In the genomic region with DNA sequence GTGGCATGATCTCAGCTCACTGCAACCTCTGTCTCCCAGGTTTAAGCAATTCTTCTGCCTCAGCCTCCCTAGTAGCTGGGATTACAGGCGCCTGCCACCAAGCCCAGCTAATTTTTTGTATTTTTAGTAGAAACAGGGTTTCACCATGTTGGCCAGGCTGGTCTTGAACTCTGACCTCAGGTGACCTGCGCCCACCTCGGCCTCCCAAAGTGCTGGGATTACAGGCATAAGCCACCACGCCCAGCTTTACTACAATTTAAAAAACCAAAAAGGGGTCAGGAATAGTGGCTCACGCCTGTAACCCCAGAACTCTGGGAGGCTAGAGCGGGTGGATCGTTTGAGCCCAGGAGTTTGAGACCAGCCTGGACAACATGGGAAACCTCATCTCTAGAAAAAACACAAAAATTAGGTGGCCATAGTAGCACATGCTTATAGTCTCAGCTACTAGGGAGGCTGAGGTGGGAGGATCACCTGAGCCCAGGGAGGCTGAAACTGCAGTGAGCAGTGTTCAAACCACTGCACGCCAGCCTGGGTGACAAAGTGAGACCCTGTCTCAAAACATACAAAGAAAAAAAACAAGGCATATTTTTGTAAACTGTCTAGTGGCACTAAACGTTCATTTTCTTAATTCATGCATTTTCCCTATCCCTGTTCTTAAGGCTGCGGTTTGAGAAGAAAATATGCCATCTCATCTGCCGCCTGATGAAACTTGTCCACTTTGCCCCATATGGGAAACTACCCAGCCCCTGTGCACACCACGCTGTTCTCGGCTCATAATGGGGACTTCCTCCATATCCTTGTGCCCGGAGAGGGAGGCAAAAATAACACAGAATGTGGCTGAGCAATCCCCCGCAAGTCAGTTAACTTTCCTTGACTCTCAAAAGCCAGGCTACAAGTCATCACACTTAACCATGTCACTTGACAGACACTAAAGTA, we compare ENCODE assay signal across 10 cellular contexts. TPM values are rescaled to one million over a fixed set of nuclear protein-coding genes. Genes with fewer than 3 reads are reported as not detected.
DNase-seq lines count a peak whose midpoint lies in the region; ATAC-seq and TF ChIP-seq lines count a peak whose summit lies in the region.
"Had no signal": no experiment of that assay in that cellular context is flagged by ENCODE, and none has a peak within 500 bp of the region (broad histone marks: within the 10 kb centered on the region; RNA-seq: fewer than 3 reads in every experiment).

No MANE protein-coding gene starts in this region.

- H3K9me3 ChIP-seq in right cardiac atrium (ENCODE audit: control insufficient read depth, low read length) (no peaks in the 10 kb centered on the region), heart left ventricle (no peaks in the 10 kb centered on the region), left lung (no peaks in the 10 kb centered on the region), vagina (no peaks in the 10 kb centered on the region)
- H3K9me3 ChIP-seq: right lobe of liver had no signal

- H3K36me3 Mint-ChIP-seq in activated T-helper 1 cell treated with anti-CD3 and anti-CD28 coated beads, Interleukin-12 subunit alpha, Interleukin-12 subunit beta, Interleukin-2, Interleukin-4 antibody, amounts not matched to agents 30 ng/mL and 10 ng/mL and 1 ng/mL, durations not matched to agents 14 hours and 24 hours and 36 hours (ENCODE audit: low read depth), result peaks cover 25% of the 10 kb centered on the region

- H3K9me3 Mint-ChIP-seq in activated T-helper 1 cell treated with anti-CD3 and anti-CD28 coated beads, Interleukin-12 subunit alpha, Interleukin-12 subunit beta, Interleukin-2, Interleukin-4 antibody, amounts not matched to agents 30 ng/mL and 10 ng/mL and 1 ng/mL, durations not matched to agents 14 hours and 24 hours and 36 hours, result no peaks in the 10 kb centered on the region

- H3K27ac ChIP-seq in right cardiac atrium (ENCODE audit: low read length), result no peak overlapping the region
- peak overlapping the region in 4 of 12 donors; percentile 9 to 86 (median 28) for H3K27ac ChIP-seq in heart left ventricle
- H3K27ac ChIP-seq in left lung, result peak overlapping the region; percentile 26 to 97
- H3K27ac ChIP-seq in vagina, result peak overlapping the region; percentile 35
- H3K27ac ChIP-seq: right lobe of liver had no signal

- H3K27me3 Mint-ChIP-seq in activated T-helper 1 cell treated with anti-CD3 and anti-CD28 coated beads, Interleukin-12 subunit alpha, Interleukin-12 subunit beta, Interleukin-2, Interleukin-4 antibody, amounts not matched to agents 30 ng/mL and 10 ng/mL and 1 ng/mL, durations not matched to agents 14 hours and 24 hours and 36 hours (ENCODE audit: insufficient read depth), result no peaks in the 10 kb centered on the region

- DNase-seq in right cardiac atrium (no peak), heart left ventricle (no peak), left lung (peak; percentile 58 to 67), vagina (ENCODE audit: extremely low spot score in 2 of 2) (no peak), NCI-H128 (lab: John Stamatoyannopoulos, UW; ENCODE audit: unreplicated experiment) (no peak)
- DNase-seq in activated T-helper 1 cell treated with anti-CD3 and anti-CD28 coated beads, Interleukin-12 subunit alpha, Interleukin-12 subunit beta, Interleukin-2, Interleukin-4 antibody, amounts not matched to agents 30 ng/mL and 10 ng/mL and 1 ng/mL, durations not matched to agents 14 hours and 24 hours and 36 hours (ENCODE audit: low spot score), result no peak
- DNase-seq: Calu3, right lobe of liver had no signal

- H3K36me3 ChIP-seq in heart left ventricle (peaks cover 0 to 41% (median 33%) of the 10 kb centered on the region in 9 donors), left lung (peaks cover 0 to 44% of the 10 kb centered on the region in 2 donors), vagina (peaks cover 0 to 22% of the 10 kb centered on the region in 2 donors)

- H3K4me3 Mint-ChIP-seq in activated T-helper 1 cell treated with anti-CD3 and anti-CD28 coated beads, Interleukin-12 subunit alpha, Interleukin-12 subunit beta, Interleukin-2, Interleukin-4 antibody, amounts not matched to agents 30 ng/mL and 10 ng/mL and 1 ng/mL, durations not matched to agents 14 hours and 24 hours and 36 hours, result peak overlapping the region; percentile 99

- WGBS in right cardiac atrium, result 66% methylated on average over 15 of the region's 15 CpGs
- 70 to 76% (median 75%) methylated on average over 15 of the region's 15 CpGs for WGBS in heart left ventricle, 4 donors

- ATAC-seq in right cardiac atrium, result no peak
- ATAC-seq in heart left ventricle, result no peak
- ATAC-seq in left lung, result peak; percentile 6
- no peak for ATAC-seq in GM18909 (IDR thresholded peaks at IDR 0.05; ENCODE audit: poor library complexity, unreplicated experiment)
- no peak for ATAC-seq in HG02763 (IDR thresholded peaks at IDR 0.05; ENCODE audit: unreplicated experiment)

- no peak for TF ChIP-seq CTCF in heart left ventricle (IDR thresholded peaks at IDR 0.05)
- TF ChIP-seq CTCF in left lung (IDR thresholded peaks at IDR 0.05), result no peak
- TF ChIP-seq CTCF in vagina (IDR thresholded peaks at IDR 0.05), result no peak

- TF ChIP-seq POLR2A in heart left ventricle (IDR thresholded peaks at IDR 0.05), result no peak
- TF ChIP-seq POLR2A in vagina (IDR thresholded peaks at IDR 0.05), result no peak

- H3K4me3 ChIP-seq in right cardiac atrium (ENCODE audit: low read length) (peak overlapping the region; percentile 14), heart left ventricle (peak overlapping the region in 6 of 12 donors; percentile 5 to 79 (median 27)), left lung (peak overlapping the region; percentile 3 to 94), vagina (peak overlapping the region; percentile 61 to 90)
- H3K4me3 ChIP-seq: right lobe of liver had no signal

- H3K27me3 ChIP-seq in right cardiac atrium (ENCODE audit: control insufficient read depth, insufficient read depth) (no peaks in the 10 kb centered on the region), heart left ventricle (no peaks in the 10 kb centered on the region), left lung (no peaks in the 10 kb centered on the region), vagina (no peaks in the 10 kb centered on the region)
- H3K27me3 ChIP-seq: right lobe of liver had no signal

- H3K4me1 ChIP-seq in right cardiac atrium (ENCODE audit: control insufficient read depth, insufficient read depth, low read length), result peaks cover 6% of the 10 kb centered on the region
- peaks cover 0 to 51% (median 27%) of the 10 kb centered on the region in 12 donors for H3K4me1 ChIP-seq in heart left ventricle
- H3K4me1 ChIP-seq in left lung, result peaks cover 19 to 57% of the 10 kb centered on the region in 2 donors
- peaks cover 42% of the 10 kb centered on the region for H3K4me1 ChIP-seq in vagina

- intact Hi-C loops in right cardiac atrium (cut with DNase I), result no loop called here
- intact Hi-C loops in heart left ventricle (cut with DNase I), result loop anchor here in 1 of 10 donors (10.0 kb wide), 1 partner anchor 47 kb away; a partner anchor contains a TSS
- intact Hi-C loops in activated T-helper 1 cell treated with anti-CD3 and anti-CD28 coated beads, Interleukin-12 subunit alpha, Interleukin-12 subunit beta, Interleukin-2, Interleukin-4 antibody, amounts not matched to agents 30 ng/mL and 10 ng/mL and 1 ng/mL, durations not matched to agents 14 hours and 24 hours and 36 hours (cut with micrococcal nuclease), result loop anchor here (10.0 kb wide), 2 partner anchors 103 to 357 kb away; a partner anchor contains a TSS
- intact Hi-C loops in left lung (cut with DNase I), result no loop called here
- intact Hi-C loops in vagina (cut with DNase I), result no loop called here

- peak overlapping the region; percentile 85 for H3K27ac Mint-ChIP-seq in activated T-helper 1 cell treated with anti-CD3 and anti-CD28 coated beads, Interleukin-12 subunit alpha, Interleukin-12 subunit beta, Interleukin-2, Interleukin-4 antibody, amounts not matched to agents 30 ng/mL and 10 ng/mL and 1 ng/mL, durations not matched to agents 14 hours and 24 hours and 36 hours

- peaks cover 54% of the 10 kb centered on the region for H3K4me1 Mint-ChIP-seq in activated T-helper 1 cell treated with anti-CD3 and anti-CD28 coated beads, Interleukin-12 subunit alpha, Interleukin-12 subunit beta, Interleukin-2, Interleukin-4 antibody, amounts not matched to agents 30 ng/mL and 10 ng/mL and 1 ng/mL, durations not matched to agents 14 hours and 24 hours and 36 hours (ENCODE audit: low read depth)

RNA-seq across cellular contexts. Expression of a gene that starts 4.3 kb away (rescaled TPM):
- 1 to 10 TPM; 3.4 to 4.0 (median 3.8) TPM for total RNA-seq in right cardiac atrium
- 4.3 TPM for polyA plus RNA-seq in right cardiac atrium
- total RNA-seq in heart left ventricle, result 1 to 10 TPM; 1.6 to 3.4 (median 2.1) TPM
- 1 to 10 TPM; 2.2 to 3.2 TPM for polyA plus RNA-seq in heart left ventricle
- 20.1 and 20.6 TPM in 2 replicates for total RNA-seq in activated T-helper 1 cell treated with anti-CD3 and anti-CD28 coated beads, Interleukin-12 subunit alpha, Interleukin-12 subunit beta, Interleukin-2, Interleukin-4 antibody, amounts not matched to agents 30 ng/mL and 10 ng/mL and 1 ng/mL, durations not matched to agents 14 hours and 24 hours and 36 hours
- total RNA-seq in left lung, result 10 to 100 TPM in 1 of 2 donors, 1 to 10 TPM in 1; 8.9 to 14.0 TPM
- total RNA-seq in vagina, result 9.6 TPM

RNA-seq across cellular contexts. Expression of a gene that starts 25.7 kb away (rescaled TPM):
- total RNA-seq in right cardiac atrium (10 to 100 TPM; 19.2 to 26.6 (median 26.1) TPM), heart left ventricle (10 to 100 TPM; 18.5 to 27.4 (median 20.0) TPM), left lung (10 to 100 TPM; 22.6 to 24.5 TPM), vagina (16.9 TPM)
- polyA plus RNA-seq in right cardiac atrium (48.1 TPM), heart left ventricle (10 to 100 TPM; 26.2 to 72.8 TPM)
- total RNA-seq in activated T-helper 1 cell treated with anti-CD3 and anti-CD28 coated beads, Interleukin-12 subunit alpha, Interleukin-12 subunit beta, Interleukin-2, Interleukin-4 antibody, amounts not matched to agents 30 ng/mL and 10 ng/mL and 1 ng/mL, durations not matched to agents 14 hours and 24 hours and 36 hours, result 31.5 and 34.5 TPM in 2 replicates

RNA-seq across cellular contexts. Expression of a gene that starts 48.3 kb away (rescaled TPM):
- total RNA-seq in right cardiac atrium (10 to 100 TPM; 19.8 to 26.8 (median 22.6) TPM), heart left ventricle (10 to 100 TPM; 26.8 to 37.7 (median 28.7) TPM), left lung (10 to 100 TPM; 39.7 to 42.4 TPM), vagina (42.2 TPM)
- polyA plus RNA-seq in right cardiac atrium (15.1 TPM), heart left ventricle (10 to 100 TPM; 14.3 to 30.6 TPM)
- 69.1 and 70.1 TPM in 2 replicates for total RNA-seq in activated T-helper 1 cell treated with anti-CD3 and anti-CD28 coated beads, Interleukin-12 subunit alpha, Interleukin-12 subunit beta, Interleukin-2, Interleukin-4 antibody, amounts not matched to agents 30 ng/mL and 10 ng/mL and 1 ng/mL, durations not matched to agents 14 hours and 24 hours and 36 hours

Comparison
In these comparisons a context has a peak if more than half of its experiments do, and no peak if none do; other contexts are left out.
1. DNase-seq: peak in left lung (2 of 2); none in right cardiac atrium (0 of 3), heart left ventricle (0 of 5), activated T-helper 1 cell treated with anti-CD3 and anti-CD28 coated beads, Interleukin-12 subunit alpha, Interleukin-12 subunit beta, Interleukin-2, Interleukin-4 antibody, amounts not matched to agents 30 ng/mL and 10 ng/mL and 1 ng/mL, durations not matched to agents 14 hours and 24 hours and 36 hours (single experiment), vagina (0 of 2) and NCI-H128 (single experiment).